In genomic region chr11:133903875-133904817, GRCh38 we compare ENCODE assay signal across 13 cellular contexts.
"Had no signal": no experiment of that assay in that cellular context is flagged by ENCODE, and none has a peak within 500 bp of the region (broad histone marks: within the 10 kb centered on the region; RNA-seq: fewer than 3 reads in every experiment).

No MANE protein-coding gene starts in this region.

- H3K4me1 Mint-ChIP-seq: activated CD4-positive, alpha-beta memory T cell treated with anti-CD3 and anti-CD28 coated beads, Interleukin-2, amount 10 ng/mL, durations not matched to agents 7 days and 5 days; endodermal cell; nephron had no signal

- H3K27ac Mint-ChIP-seq: activated CD4-positive, alpha-beta memory T cell treated with anti-CD3 and anti-CD28 coated beads, Interleukin-2, amount 10 ng/mL, durations not matched to agents 7 days and 5 days; endodermal cell; nephron; T-helper 2 cell treated with Interferon-gamma antibody and Interleukin-4, amounts not matched to agents 5 μg/mL and 100 μg/mL, for 36 hours had no signal

- H3K4me3 ChIP-seq: body of pancreas, thyroid gland, uterus had no signal

- H3K4me1 ChIP-seq: body of pancreas, thyroid gland, uterus had no signal

- DNase-seq: activated CD4-positive, alpha-beta memory T cell treated with anti-CD3 and anti-CD28 coated beads, Interleukin-2, amount 10 ng/mL, durations not matched to agents 7 days and 5 days; activated CD4-positive, alpha-beta T cell treated with anti-CD3 and anti-CD28 coated beads for 1 hour; body of pancreas; endodermal cell; erythroblast; left cardiac atrium; SHP77 treated with DMSO at 0.1 percent for 48 hours; stimulated activated CD4-positive, alpha-beta T cell treated with anti-CD3 and anti-CD28 coated beads, Interleukin-15, amount 100 ng/mL, for 24 hours; stimulated activated CD4-positive, alpha-beta T cell treated with anti-CD3 and anti-CD28 coated beads, Interleukin-4, amount 100 ng/mL, for 24 hours; thyroid gland; uterus had no signal

- H3K27ac ChIP-seq: body of pancreas, thyroid gland, uterus had no signal

- H3K4me3 Mint-ChIP-seq: activated CD4-positive, alpha-beta memory T cell treated with anti-CD3 and anti-CD28 coated beads, Interleukin-2, amount 10 ng/mL, durations not matched to agents 7 days and 5 days; endodermal cell; nephron; T-helper 2 cell treated with Interferon-gamma antibody and Interleukin-4, amounts not matched to agents 5 μg/mL and 100 μg/mL, for 36 hours had no signal

- H3K9me3 Mint-ChIP-seq: activated CD4-positive, alpha-beta memory T cell treated with anti-CD3 and anti-CD28 coated beads, Interleukin-2, amount 10 ng/mL, durations not matched to agents 7 days and 5 days; endodermal cell; nephron; T-helper 2 cell treated with Interferon-gamma antibody and Interleukin-4, amounts not matched to agents 5 μg/mL and 100 μg/mL, for 36 hours had no signal

- H3K27me3 ChIP-seq: body of pancreas, thyroid gland, uterus had no signal

- H3K36me3 ChIP-seq: uterus had no signal

- H3K9me3 ChIP-seq: body of pancreas, thyroid gland, uterus had no signal

- H3K27me3 Mint-ChIP-seq: activated CD4-positive, alpha-beta memory T cell treated with anti-CD3 and anti-CD28 coated beads, Interleukin-2, amount 10 ng/mL, durations not matched to agents 7 days and 5 days had no signal
